In the genomic region with DNA sequence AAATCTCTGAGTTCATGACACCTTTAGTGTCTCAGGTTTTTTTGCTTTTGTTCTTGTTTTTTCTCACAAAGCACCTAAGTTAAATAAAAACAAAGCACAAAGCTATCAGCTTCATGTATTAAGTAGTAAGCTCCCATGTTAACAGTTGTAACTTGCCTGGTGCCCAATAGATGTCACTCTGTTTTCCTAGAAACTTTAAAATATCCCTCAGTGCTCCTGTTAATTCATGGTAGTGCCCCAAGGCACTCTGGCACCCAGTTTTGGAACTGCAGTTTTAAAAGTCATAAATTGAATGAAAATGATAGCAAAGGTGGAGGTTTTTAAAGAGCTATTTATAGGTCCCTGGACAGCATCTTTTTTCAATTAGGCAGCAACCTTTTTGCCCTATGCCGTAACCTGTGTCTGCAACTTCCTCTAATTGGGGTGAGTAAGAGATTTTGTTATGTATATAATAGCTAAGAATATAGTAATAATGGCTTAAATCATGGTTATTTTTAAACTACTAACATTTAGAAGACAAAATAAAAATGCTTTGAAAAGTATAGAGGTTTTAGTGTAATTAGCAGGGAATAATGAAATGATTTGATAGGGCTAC, we compare ENCODE assay signal across 10 cellular contexts.
A peak's percentile ranks its signal among the peaks of the same experiment; 100 is the strongest.
DNase-seq lines count a peak whose midpoint lies in the region; ATAC-seq and TF ChIP-seq lines count a peak whose summit lies in the region.
"Had no signal": no experiment of that assay in that cellular context is flagged by ENCODE, and none has a peak within 500 bp of the region (broad histone marks: within the 10 kb centered on the region; RNA-seq: fewer than 3 reads in every experiment).

No MANE protein-coding gene starts in this region.

- H3K9me3 ChIP-seq in BE2C, result no peaks in the 10 kb centered on the region
- no peaks in the 10 kb centered on the region for H3K9me3 ChIP-seq in HCT116 (ENCODE audit: control insufficient read depth in 1 of 2, insufficient read depth in 1 of 2, low read depth in 1 of 2, low read length in 2 of 2)
- H3K9me3 ChIP-seq in heart right ventricle, result peaks cover 0 to 3% (median 0%) of the 10 kb centered on the region in 11 donors

- BruUV-seq in HCT116 (replicated peaks; lab: Mats Ljungman, UMichigan), result no TSS peak

- 77 to 82% methylated on average over 1 of the region's 1 CpG for WGBS in heart right ventricle, 2 donors

- no peaks in the 10 kb centered on the region for H3K9me2 ChIP-seq in HCT116 (ENCODE audit: insufficient read depth)

- TF ChIP-seq POLR2A in HCT116 (IDR thresholded peaks at IDR 0.05; ENCODE audit: borderline replicate concordance, extremely low read depth, insufficient read depth, insufficient read length), result no peak

- RAD21 ChIA-PET in HCT116 (lab: Charles Lee; ENCODE audit: low non-redundant PET in 1 of 2, low total read pairs in 2 of 2, uncharacterized antibody in 2 of 2, unreplicated experiment in 2 of 2), result no interaction called here

- no peak overlapping the region for H3K9ac ChIP-seq in HCT116 (ENCODE audit: low read length)

- CTCF ChIA-PET in HCT116 (lab: Charles Lee) (interaction anchor here (0.6 to 1.4 kb wide), 10 partner anchors 8 to 937 kb away, joined by 3 to 15 read pairs (median 4); no protein-coding TSS in a partner anchor), RWPE1 (lab: Yijun Ruan, JAX) (interaction anchor here (0.6 to 0.7 kb wide), 3 partner anchors 194 to 835 kb away, joined by 3 read pairs; no protein-coding TSS in a partner anchor)

- intact Hi-C loops in HCT116 (cut with micrococcal nuclease), result no loop called here
- intact Hi-C loops in heart right ventricle (cut with DNase I), result no loop called here

- ATAC-seq in HCT116, result peak; percentile 95
- no peak for ATAC-seq in heart right ventricle

- peak; percentile 57 for TF ChIP-seq RAD21 in HCT116 (IDR thresholded peaks at IDR 0.05; ENCODE audit: low read depth)

- peak; percentile 78 for DNase-seq in BE2C
- DNase-seq in HCT116 (ENCODE audit: low read depth, low spot score), result peak; percentile 31
- DNase-seq in RWPE1 (ENCODE audit: low spot score), result peak; percentile 2
- peak; percentile 15 for DNase-seq in glomerular visceral epithelial cell (ENCODE audit: extremely low spot score)
- no peak for DNase-seq in occipital lobe (lab: John Stamatoyannopoulos, UW)
- no peak for DNase-seq in activated T-cell treated with anti-CD3 and anti-CD28 coated beads, Interleukin-2, amount 50 U/mL, for 1 hour
- DNase-seq in stimulated activated CD4-positive, alpha-beta T cell treated with anti-CD3 and anti-CD28 coated beads, Interleukin-4, amount 100 ng/mL, for 1 hour, result no peak
- DNase-seq in heart right ventricle, result no peak
- DNase-seq: activated CD4-positive, alpha-beta T cell treated with anti-CD3 and anti-CD28 coated beads for 1 hour had no signal

- no peak overlapping the region for H3K4me2 ChIP-seq in HCT116 (ENCODE audit: low read length)

- peak overlapping the region; percentile 57 for H2AFZ ChIP-seq in HCT116 (ENCODE audit: low read depth, low read length, poor library complexity, severe bottlenecking)

- H3K36me3 ChIP-seq in BE2C (no peaks in the 10 kb centered on the region), HCT116 (ENCODE audit: control insufficient read depth in 1 of 2, insufficient read depth in 2 of 2, low read length in 2 of 2) (no peaks in the 10 kb centered on the region), heart right ventricle (no peaks in the 10 kb centered on the region)

- POLR2A ChIA-PET in HCT116 (lab: Charles Lee) (no interaction called here), RWPE1 (lab: Yijun Ruan, JAX; ENCODE audit: low non-redundant PET) (no interaction called here)

- H3K4me3 ChIP-seq in BE2C (ENCODE audit: low read depth, low read length) (no peak overlapping the region), HCT116 (replicated peaks in 1 of 2; ENCODE audit: low read depth in 1 of 2, low read length in 2 of 2) (no peak overlapping the region), heart right ventricle (no peak overlapping the region)
- H3K4me3 ChIP-seq: skin epidermis had no signal

- H3K4me1 ChIP-seq in BE2C (peaks cover 8% of the 10 kb centered on the region; the same call in 1 of the 2 replicates), HCT116 (ENCODE audit: control insufficient read depth in 1 of 2, insufficient read depth in 2 of 2, low read length in 2 of 2) (no peaks in the 10 kb centered on the region), heart right ventricle (no peaks in the 10 kb centered on the region)

- H3K79me2 ChIP-seq in HCT116 (ENCODE audit: insufficient read depth, low read length), result no peaks in the 10 kb centered on the region

- TF ChIP-seq CTCF in BE2C (IDR thresholded peaks at IDR 0.05; ENCODE audit: low read depth, low read length), result peak; percentile 75
- peak; percentile 31 to 58 (median 47); a peak in 5 of 6 replicates for TF ChIP-seq CTCF in HCT116 (IDR thresholded peaks at IDR 0.05 in 2 of 3, conservative IDR thresholded peaks at IDR 0.05 in 1 of 3; ENCODE audit: borderline replicate concordance in 1 of 3, insufficient read depth in 1 of 3, low read depth in 2 of 3, low read length in 2 of 3)
- peak; percentile 30; the same call in 1 of the 2 replicates for TF ChIP-seq CTCF in RWPE1 (conservative IDR thresholded peaks at IDR 0.05; ENCODE audit: low read depth)
- no peak for TF ChIP-seq CTCF in heart right ventricle (IDR thresholded peaks at IDR 0.05)

- H4K20me1 ChIP-seq in HCT116 (ENCODE audit: insufficient read depth), result no peaks in the 10 kb centered on the region; the same call in 1 of the 2 replicates

- H3K27ac ChIP-seq in HCT116 (ENCODE audit: low read depth, low read length) (no peak overlapping the region), RWPE1 (no peak overlapping the region), heart right ventricle (no peak overlapping the region)
- H3K27ac ChIP-seq: skin epidermis had no signal

- H3K27me3 ChIP-seq in BE2C, result no peaks in the 10 kb centered on the region
- H3K27me3 ChIP-seq in HCT116 (ENCODE audit: insufficient read depth, low read length), result no peaks in the 10 kb centered on the region
- no peaks in the 10 kb centered on the region for H3K27me3 ChIP-seq in heart right ventricle

TF ChIP-seq in HCT116, 20 proteins besides CTCF, POLR2A, EP300 and RAD21:
- no peak for TF ChIP-seq CEBPB (IDR thresholded peaks at IDR 0.05; ENCODE audit: low read depth)
- TF ChIP-seq YY1 (IDR thresholded peaks at IDR 0.05; ENCODE audit: extremely low read depth, insufficient replicate concordance, low read depth, low read length), result no peak
- TF ChIP-seq, protein P1, sequence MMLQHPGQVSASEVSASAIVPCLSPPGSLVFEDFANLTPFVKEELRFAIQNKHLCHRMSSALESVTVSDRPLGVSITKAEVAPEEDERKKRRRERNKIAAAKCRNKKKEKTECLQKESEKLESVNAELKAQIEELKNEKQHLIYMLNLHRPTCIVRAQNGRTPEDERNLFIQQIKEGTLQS (IDR thresholded peaks at IDR 0.05), result no peak
- no peak for TF ChIP-seq CBX3 (IDR thresholded peaks at IDR 0.05; ENCODE audit: low read depth)
- TF ChIP-seq, protein P2, sequence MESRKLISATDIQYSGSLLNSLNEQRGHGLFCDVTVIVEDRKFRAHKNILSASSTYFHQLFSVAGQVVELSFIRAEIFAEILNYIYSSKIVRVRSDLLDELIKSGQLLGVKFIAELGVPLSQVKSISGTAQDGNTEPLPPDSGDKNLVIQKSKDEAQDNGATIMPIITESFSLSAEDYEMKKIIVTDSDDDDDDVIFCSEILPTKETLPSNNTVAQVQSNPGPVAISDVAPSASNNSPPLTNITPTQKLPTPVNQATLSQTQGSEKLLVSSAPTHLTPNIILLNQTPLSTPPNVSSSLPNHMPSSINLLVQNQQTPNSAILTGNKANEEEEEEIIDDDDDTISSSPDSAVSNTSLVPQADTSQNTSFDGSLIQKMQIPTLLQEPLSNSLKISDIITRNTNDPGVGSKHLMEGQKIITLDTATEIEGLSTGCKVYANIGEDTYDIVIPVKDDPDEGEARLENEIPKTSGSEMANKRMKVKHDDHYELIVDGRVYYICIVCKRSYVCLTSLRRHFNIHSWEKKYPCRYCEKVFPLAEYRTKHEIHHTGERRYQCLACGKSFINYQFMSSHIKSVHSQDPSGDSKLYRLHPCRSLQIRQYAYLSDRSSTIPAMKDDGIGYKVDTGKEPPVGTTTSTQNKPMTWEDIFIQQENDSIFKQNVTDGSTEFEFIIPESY (IDR thresholded peaks at IDR 0.05; ENCODE audit: extremely low read depth, insufficient replicate concordance, low read length), result no peak
- no peak for TF ChIP-seq EGR1 (IDR thresholded peaks at IDR 0.05; ENCODE audit: low read depth)
- TF ChIP-seq POLR2AphosphoS5 (IDR thresholded peaks at IDR 0.05; ENCODE audit: low read depth, low read length), result no peak
- TF ChIP-seq FOSL1 (IDR thresholded peaks at IDR 0.05; ENCODE audit: low read depth), result no peak
- no peak for TF ChIP-seq JUND (IDR thresholded peaks at IDR 0.05)
- no peak for TF ChIP-seq ZNF274 (IDR thresholded peaks at IDR 0.05; ENCODE audit: low read depth, low read length)
- TF ChIP-seq SIN3A (IDR thresholded peaks at IDR 0.05; ENCODE audit: low read depth), result no peak
TF ChIP-seq in HCT116: peak in this region for 0.

Comparison
In these comparisons a context has a peak if more than half of its experiments do, and no peak if none do; other contexts are left out.
1. DNase-seq: peak in BE2C (single experiment), HCT116 (single experiment), RWPE1 (single experiment) and glomerular visceral epithelial cell (single experiment); none in occipital lobe (single experiment), activated T-cell treated with anti-CD3 and anti-CD28 coated beads, Interleukin-2, amount 50 U/mL, for 1 hour (single experiment), stimulated activated CD4-positive, alpha-beta T cell treated with anti-CD3 and anti-CD28 coated beads, Interleukin-4, amount 100 ng/mL, for 1 hour (single experiment) and heart right ventricle (0 of 2).
2. CTCF ChIP-seq: peak in BE2C (single experiment), HCT116 (3 of 3) and RWPE1 (single experiment); none in heart right ventricle (0 of 9).